28 cellular contexts compared by ENCODE assay signal in genomic region chr17:69336996-69337395, GRCh38.
"Had no signal": no experiment of that assay in that cellular context is flagged by ENCODE, and none has a peak within 500 bp of the region (broad histone marks: within the 10 kb centered on the region; RNA-seq: fewer than 3 reads in every experiment).

No MANE protein-coding gene starts in this region.

- H3K27me3 Mint-ChIP-seq: progenitor cell of endocrine pancreas had no signal

- H3K4me1 Mint-ChIP-seq: naive B cell, natural killer cell, neural progenitor cell had no signal

- H3K36me3 Mint-ChIP-seq: natural killer cell, neural progenitor cell had no signal

- H3K36me3 ChIP-seq: left lung, neural progenitor cell, neutrophil, right atrium auricular region, right lobe of liver, suprapubic skin, thoracic aorta, tibial artery, upper lobe of right lung had no signal

- H3K4me3 ChIP-seq: left lung, lung, neural progenitor cell, right atrium auricular region, right lobe of liver, suprapubic skin, thoracic aorta, tibial artery, upper lobe of right lung had no signal

- H3K4me1 ChIP-seq: left lung, neural progenitor cell, right atrium auricular region, right lobe of liver, suprapubic skin, tibial artery, upper lobe of right lung had no signal

- H3K9me3 Mint-ChIP-seq: natural killer cell; stimulated activated naive CD8-positive, alpha-beta T cell treated with anti-CD3 and anti-CD28 coated beads, Interleukin-15, Interleukin-2, amounts not matched to agents 100 ng/mL and 50 ng/mL, for 24 hours had no signal

- H3K27me3 ChIP-seq: left lung, neural progenitor cell, right atrium auricular region, right lobe of liver, suprapubic skin, upper lobe of right lung had no signal

- FAIRE-seq: keratinocyte, urothelium cell line had no signal

- DNase-seq: hippocampal formation; left colon; left lung; mesendoderm; naive B cell; natural killer cell; nephron progenitor cell; occipital lobe; right lobe of liver; stimulated activated CD4-positive, alpha-beta T cell treated with anti-CD3 and anti-CD28 coated beads, Interleukin-12 subunit alpha, Interleukin-12 subunit beta, amount 100 ng/mL, for 4 hours; stimulated activated CD4-positive, alpha-beta T cell treated with anti-CD3 and anti-CD28 coated beads, Interleukin-15, amount 100 ng/mL, for 24 hours; stimulated activated CD4-positive, alpha-beta T cell treated with anti-CD3 and anti-CD28 coated beads, Interleukin-2, amount 100 ng/mL, for 24 hours; stimulated activated CD4-positive, alpha-beta T cell treated with anti-CD3 and anti-CD28 coated beads, Interleukin-4, amount 100 ng/mL, for 1 hour; stimulated activated naive CD4-positive, alpha-beta T cell; tibial artery; trophoblast cell; upper lobe of right lung had no signal

- H3K9me3 ChIP-seq: left lung, neutrophil, right lobe of liver, suprapubic skin, thoracic aorta, upper lobe of right lung had no signal

- H3K27ac Mint-ChIP-seq: mesothelial cell of epicardium; naive B cell; natural killer cell; nephron progenitor cell; neural progenitor cell; progenitor cell of endocrine pancreas; stimulated activated naive CD8-positive, alpha-beta T cell treated with anti-CD3 and anti-CD28 coated beads, Interleukin-15, Interleukin-2, amounts not matched to agents 100 ng/mL and 50 ng/mL, for 24 hours had no signal

- H3K27ac ChIP-seq: left lung, neural progenitor cell, neutrophil, right atrium auricular region, right lobe of liver, suprapubic skin, thoracic aorta, tibial artery, upper lobe of right lung had no signal

- ATAC-seq: left colon, left lung, natural killer cell, right lobe of liver, upper lobe of right lung had no signal

- H3K4me3 Mint-ChIP-seq: mesothelial cell of epicardium; naive B cell; natural killer cell; nephron progenitor cell; neural progenitor cell; stimulated activated naive CD8-positive, alpha-beta T cell treated with anti-CD3 and anti-CD28 coated beads, Interleukin-15, Interleukin-2, amounts not matched to agents 100 ng/mL and 50 ng/mL, for 24 hours had no signal
